28 cellular contexts compared by ENCODE assay signal in the genomic region with DNA sequence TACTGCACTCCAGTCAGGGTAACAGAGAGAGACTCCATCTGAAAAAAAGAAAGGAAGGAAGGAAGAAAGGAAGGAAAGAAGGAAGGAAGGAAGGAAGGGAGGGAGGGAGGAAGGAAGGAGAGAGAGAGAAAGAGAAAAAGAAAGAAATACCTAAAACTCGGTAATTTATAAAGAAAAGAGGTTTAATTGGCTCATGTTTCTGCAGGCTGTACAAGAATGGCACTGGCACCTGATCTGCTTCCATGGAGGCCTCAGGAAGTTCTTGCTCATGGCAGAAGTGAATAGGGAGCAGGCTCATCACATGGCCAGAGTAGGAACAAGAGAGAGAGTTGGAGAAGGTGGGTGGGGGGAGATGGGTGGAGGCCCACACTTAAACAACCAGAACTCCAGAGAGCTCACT.
"Had no signal": no experiment of that assay in that cellular context is flagged by ENCODE, and none has a peak within 500 bp of the region (broad histone marks: within the 10 kb centered on the region; RNA-seq: fewer than 3 reads in every experiment).

No MANE protein-coding gene starts in this region.

- ATAC-seq: effector memory CD8-positive, alpha-beta T cell; esophagus mucosa; gastrocnemius medialis; left cardiac atrium; left lung; left ventricle myocardium superior; lower lobe of right lung; mucosa of descending colon; naive thymus-derived CD8-positive, alpha-beta T cell had no signal

- H3K4me3 Mint-ChIP-seq: dendritic cell treated with granulocyte-macrophage colony-stimulating factor and Interleukin-4, amounts not matched to agents 40 ng/mL and 50 ng/mL, for 4 days; effector memory CD8-positive, alpha-beta T cell; endodermal cell; mesothelial cell of epicardium; naive thymus-derived CD8-positive, alpha-beta T cell had no signal

- H3K27ac Mint-ChIP-seq: dendritic cell treated with granulocyte-macrophage colony-stimulating factor and Interleukin-4, amounts not matched to agents 40 ng/mL and 50 ng/mL, for 4 days; effector memory CD8-positive, alpha-beta T cell; endodermal cell; mesothelial cell of epicardium; naive B cell; naive thymus-derived CD8-positive, alpha-beta T cell had no signal

- H3K4me1 Mint-ChIP-seq: naive B cell; naive thymus-derived CD8-positive, alpha-beta T cell had no signal

- H3K9me3 ChIP-seq: colonic mucosa, gastrocnemius medialis, mucosa of descending colon had no signal

- H3K27me3 ChIP-seq: colonic mucosa, gastrocnemius medialis, left lung had no signal

- H3K4me1 ChIP-seq: colonic mucosa, esophagus squamous epithelium had no signal

- H3K27ac ChIP-seq: colonic mucosa, epithelial cell of prostate, esophagus squamous epithelium, gastrocnemius medialis, left lung, lower lobe of right lung had no signal

- DNase-seq: colonic mucosa; cortex of kidney; effector CD8-positive, alpha-beta T cell; effector memory CD8-positive, alpha-beta T cell; endodermal cell; erythroblast; esophagus squamous epithelium; foreskin fibroblast; foreskin melanocyte; gastrocnemius medialis; glutamatergic neuron; head of caudate nucleus; hippocampal formation; left cardiac atrium; left lung; left ventricle myocardium superior; lower lobe of right lung; mesenchymal stem cell; mucosa of descending colon; naive B cell; naive thymus-derived CD8-positive, alpha-beta T cell had no signal

- H3K36me3 ChIP-seq: colonic mucosa, esophagus squamous epithelium, gastrocnemius medialis, left lung, lower lobe of right lung had no signal

- H3K4me3 ChIP-seq: colonic mucosa, esophagus squamous epithelium, gastrocnemius medialis, left lung, lower lobe of right lung, mucosa of descending colon had no signal

- FAIRE-seq: endometrium, islet of Langerhans, keratinocyte had no signal
